In genomic region chr2:216404010-216404618, GRCh38 we compare ENCODE assay signal across 9 cellular contexts. TPM values are rescaled to one million over a fixed set of nuclear protein-coding genes. Genes with fewer than 3 reads are reported as not detected.
DNase-seq lines count a peak whose midpoint lies in the region; ATAC-seq, FAIRE-seq and TF ChIP-seq lines count a peak whose summit lies in the region.
"Had no signal": no experiment of that assay in that cellular context is flagged by ENCODE, and none has a peak within 500 bp of the region (broad histone marks: within the 10 kb centered on the region; RNA-seq: fewer than 3 reads in every experiment).

No MANE protein-coding gene starts in this region.

- H3K4me3 ChIP-seq in osteoblast (ENCODE audit: insufficient read depth, low read length): no peak overlapping the region
- H3K4me3 ChIP-seq: HAP-1 had no signal

- H3K4me1 ChIP-seq in osteoblast (ENCODE audit: insufficient read depth, low read length): no peaks in the 10 kb centered on the region
- H3K4me1 ChIP-seq: HAP-1 had no signal

- peak; percentile 66 for ATAC-seq in GM19035 (IDR thresholded peaks at IDR 0.05; ENCODE audit: unreplicated experiment)
- ATAC-seq in esophagus mucosa: peak; percentile 56

- no peak for FAIRE-seq in frontal cortex (lab: Jason Lieb, UNC)

- H3K4me2 ChIP-seq in osteoblast (ENCODE audit: insufficient read depth, low read length): no peak overlapping the region

- peaks cover 3% of the 10 kb centered on the region for H3K27me3 ChIP-seq in osteoblast (ENCODE audit: insufficient read depth, low read length)

- no peaks in the 10 kb centered on the region for H3K79me2 ChIP-seq in osteoblast (ENCODE audit: insufficient read depth, low read length)

- no peaks in the 10 kb centered on the region for H4K20me1 ChIP-seq in osteoblast (ENCODE audit: insufficient read depth, low read length)

- H3K9me3 ChIP-seq in osteoblast (ENCODE audit: low read depth, low read length): no peaks in the 10 kb centered on the region
- H3K9me3 ChIP-seq: HAP-1 had no signal

- TF ChIP-seq CTCF in AG09319 (IDR thresholded peaks at IDR 0.05; ENCODE audit: low read depth, low read length) (peak; percentile 88), osteoblast (IDR thresholded peaks at IDR 0.05; ENCODE audit: extremely low read depth, low read depth, low read length) (peak; percentile 77)

- no peak overlapping the region for H3K27ac ChIP-seq in osteoblast (ENCODE audit: low read depth, low read length)

- DNase-seq in AG09319 (ENCODE audit: extremely low read depth, low read depth): peak; percentile 18
- DNase-seq in NCI-H2029 treated with DMSO at 0.1 percent for 48 hours (lab: John Stamatoyannopoulos, UW): peak; percentile 22
- peak; percentile 75 for DNase-seq in activated CD8-positive, alpha-beta memory T cell treated with anti-CD3 and anti-CD28 coated beads for 24 hours
- no peak for DNase-seq in osteoblast (ENCODE audit: insufficient read length, low spot score, missing footprints)
- DNase-seq in frontal cortex (ENCODE audit: low spot score in 2 of 2): no peak
- DNase-seq in OCI-M2 (lab: John Stamatoyannopoulos, UW; ENCODE audit: unreplicated experiment): no peak

- no peaks in the 10 kb centered on the region for H3K36me3 ChIP-seq in osteoblast (ENCODE audit: insufficient read depth, low read length)
- H3K36me3 ChIP-seq: HAP-1 had no signal

- H2AFZ ChIP-seq in osteoblast (ENCODE audit: low read length): no peak overlapping the region

RNA-seq across cellular contexts. Expression of gene SMARCAL1, which starts 8.2 kb away (rescaled TPM):
- total RNA-seq in esophagus mucosa (17.5 TPM), osteoblast (15.3 and 21.7 TPM in 2 replicates), frontal cortex (12.6 TPM)

RNA-seq across cellular contexts. Expression of gene MARCHF4, which starts 31.8 kb away (rescaled TPM):
- total RNA-seq in esophagus mucosa: not detected
- 0.72 and 1.5 TPM in 2 replicates for total RNA-seq in osteoblast
- total RNA-seq in frontal cortex: 8.2 TPM

Comparison
In these comparisons a context has a peak if more than half of its experiments do, and no peak if none do; other contexts are left out.
1. DNase-seq: peak in AG09319 (single experiment), NCI-H2029 treated with DMSO at 0.1 percent for 48 hours (single experiment) and activated CD8-positive, alpha-beta memory T cell treated with anti-CD3 and anti-CD28 coated beads for 24 hours (single experiment); none in osteoblast (single experiment), frontal cortex (0 of 2) and OCI-M2 (single experiment).